In genomic region chr3:100265016-100265415, GRCh38 we compare ENCODE assay signal across 23 cellular contexts. TPM values are rescaled to one million over a fixed set of nuclear protein-coding genes. Genes with fewer than 3 reads are reported as not detected.
DNase-seq lines count a peak whose midpoint lies in the region; ATAC-seq, FAIRE-seq and TF ChIP-seq lines count a peak whose summit lies in the region.
"Had no signal": no experiment of that assay in that cellular context is flagged by ENCODE, and none has a peak within 500 bp of the region (broad histone marks: within the 10 kb centered on the region; RNA-seq: fewer than 3 reads in every experiment).

No MANE protein-coding gene starts in this region.

- no peak overlapping the region for H3K9ac ChIP-seq in keratinocyte (ENCODE audit: control insufficient read depth, extremely low read depth, insufficient read depth, low read length)
- no peak overlapping the region for H3K9ac ChIP-seq in MM.1S (ENCODE audit: low read length)
- H3K9ac ChIP-seq: parathyroid adenoma had no signal

- H3K9me3 Mint-ChIP-seq in natural killer cell treated with Interleukin-12 subunit alpha and Interleukin-12 subunit beta and Interleukin-15 and Interleukin-18, amount 100 ng/mL, for 72 hours, result no peaks in the 10 kb centered on the region
- H3K9me3 Mint-ChIP-seq: naive thymus-derived CD8-positive, alpha-beta T cell had no signal

- H3K27me3 Mint-ChIP-seq in natural killer cell treated with Interleukin-12 subunit alpha and Interleukin-12 subunit beta and Interleukin-15 and Interleukin-18, amount 100 ng/mL, for 72 hours, result no peaks in the 10 kb centered on the region
- H3K27me3 Mint-ChIP-seq: naive thymus-derived CD8-positive, alpha-beta T cell had no signal

- H3K9me2 ChIP-seq in MM.1S (replicated peaks; ENCODE audit: insufficient read depth, low read length), result no peaks in the 10 kb centered on the region

- H3K36me3 ChIP-seq in keratinocyte (ENCODE audit: control insufficient read depth in 2 of 2, extremely low read depth in 1 of 2, insufficient read depth in 2 of 2, low read length in 2 of 2) (no peaks in the 10 kb centered on the region), MM.1S (replicated peaks; ENCODE audit: insufficient read depth, low read length) (no peaks in the 10 kb centered on the region)

- H2AFZ ChIP-seq in keratinocyte (ENCODE audit: control insufficient read depth, low read length), result no peak overlapping the region
- no peak overlapping the region for H2AFZ ChIP-seq in MM.1S (ENCODE audit: low read length)
- H2AFZ ChIP-seq: parathyroid adenoma had no signal

- dilution Hi-C loops in keratinocyte (cut with MboI; ENCODE audit: extremely low pct_ligation_motif_present, low sequenced_read_pairs), result no loop called here

- H4K20me1 ChIP-seq in keratinocyte (ENCODE audit: control insufficient read depth, extremely low read depth, insufficient read depth, low read length), result no peaks in the 10 kb centered on the region
- H4K20me1 ChIP-seq in MM.1S (ENCODE audit: insufficient read depth, low read length), result 0 out of 2 replicates have a peak, but pooled peaks cover 4% of the 10 kb centered on the region

- no peaks in the 10 kb centered on the region for H3K36me3 Mint-ChIP-seq in natural killer cell treated with Interleukin-12 subunit alpha and Interleukin-12 subunit beta and Interleukin-15 and Interleukin-18, amount 100 ng/mL, for 72 hours

- TF ChIP-seq CTCF in keratinocyte (optimal IDR thresholded peaks at IDR 0.05 in 1 of 3, IDR thresholded peaks at IDR 0.05 in 1 of 3, conservative IDR thresholded peaks at IDR 0.05 in 1 of 3; ENCODE audit: extremely low read depth in 1 of 3, insufficient read depth in 2 of 3, low read length in 3 of 3) (no peak), MM.1S (IDR thresholded peaks at IDR 0.05; ENCODE audit: low read length) (no peak)

- H3K4me3 ChIP-seq in keratinocyte (ENCODE audit: control insufficient read depth in 2 of 3, extremely low read depth in 1 of 3, insufficient read depth in 2 of 3, low read depth in 1 of 3, low read length in 3 of 3) (peak overlapping the region in 1 of 3 experiments; percentile 21), MM.1S (ENCODE audit: low read length) (no peak overlapping the region)
- H3K4me3 ChIP-seq: HAP-1, skin epidermis had no signal

- FAIRE-seq in keratinocyte (lab: Jason Lieb, UNC), result no peak
- FAIRE-seq: GM12891 had no signal

- H3K4me1 Mint-ChIP-seq in natural killer cell treated with Interleukin-12 subunit alpha and Interleukin-12 subunit beta and Interleukin-15 and Interleukin-18, amount 100 ng/mL, for 72 hours (ENCODE audit: low read depth in 2 of 2), result peaks cover 28 to 51% of the 10 kb centered on the region in 2 donors

- no peak overlapping the region for H3K27ac ChIP-seq in keratinocyte (ENCODE audit: control insufficient read depth, insufficient read depth, low read length)
- H3K27ac ChIP-seq in MM.1S (ENCODE audit: low read length), result no peak overlapping the region
- H3K27ac ChIP-seq: HL-60, parathyroid adenoma, skin epidermis, VCaP had no signal

- H3K4me2 ChIP-seq in keratinocyte (ENCODE audit: control insufficient read depth, extremely low read depth, insufficient read depth, low read depth, low read length) (peak overlapping the region; percentile 91), MM.1S (ENCODE audit: low read depth, low read length) (no peak overlapping the region)

- no peak for ATAC-seq in natural killer cell treated with Interleukin-12 subunit alpha and Interleukin-12 subunit beta and Interleukin-15 and Interleukin-18, amount 100 ng/mL, for 72 hours
- ATAC-seq: naive thymus-derived CD8-positive, alpha-beta T cell had no signal

- H3K27me3 ChIP-seq in keratinocyte (ENCODE audit: control insufficient read depth, extremely low read depth, insufficient read depth, low read length), result no peaks in the 10 kb centered on the region
- no peaks in the 10 kb centered on the region for H3K27me3 ChIP-seq in MM.1S (replicated peaks; ENCODE audit: insufficient read depth, low read length)

- H3K9me1 ChIP-seq in keratinocyte (ENCODE audit: control insufficient read depth, extremely low read depth, insufficient read depth, low read length), result no peaks in the 10 kb centered on the region

- peak; percentile 24 for DNase-seq in COR-L47 (lab: John Stamatoyannopoulos, UW)
- peak; percentile 63 for DNase-seq in NCI-H146 treated with DMSO at 0.1 percent for 48 hours (lab: John Stamatoyannopoulos, UW; ENCODE audit: unreplicated experiment)
- DNase-seq in amniotic epithelial cell (ENCODE audit: low read depth), result peak; percentile 39
- no peak for DNase-seq in keratinocyte (ENCODE audit: low read depth, low spot score)
- no peak for DNase-seq in hippocampal formation (lab: John Stamatoyannopoulos, UW)
- DNase-seq in medulla oblongata (ENCODE audit: extremely low spot score), result no peak
- DNase-seq in natural killer cell treated with Interleukin-12 subunit alpha and Interleukin-12 subunit beta and Interleukin-15 and Interleukin-18, amount 100 ng/mL, for 72 hours (ENCODE audit: low spot score), result no peak
- DNase-seq in MM.1S, result no peak
- DNase-seq: activated CD4-positive, alpha-beta T cell treated with anti-CD3 and anti-CD28 coated beads, Interleukin-2, amount 50 U/mL, for 48 hours; activated naive CD4-positive, alpha-beta T cell treated with Interleukin-2 at 50 U/mL for 16 hours; activated T-cell treated with anti-CD3 and anti-CD28 coated beads for 4 hours; DMS53; foreskin fibroblast; KBM-7; naive thymus-derived CD8-positive, alpha-beta T cell; NCI-H524 treated with DMSO at 0.1 percent for 48 hours; stimulated activated CD4-positive, alpha-beta T cell treated with anti-CD3 and anti-CD28 coated beads, Interleukin-4, amount 100 ng/mL, for 4 hours had no signal

- H3K27ac Mint-ChIP-seq in natural killer cell treated with Interleukin-12 subunit alpha and Interleukin-12 subunit beta and Interleukin-15 and Interleukin-18, amount 100 ng/mL, for 72 hours, result no peak overlapping the region

- H3K9me3 ChIP-seq in keratinocyte (ENCODE audit: control insufficient read depth, low read depth, low read length), result no peaks in the 10 kb centered on the region
- H3K9me3 ChIP-seq in MM.1S (replicated peaks; ENCODE audit: insufficient read depth, low read length), result no peaks in the 10 kb centered on the region
- H3K9me3 ChIP-seq: HAP-1 had no signal

- H3K79me2 ChIP-seq in keratinocyte (ENCODE audit: control insufficient read depth, insufficient read depth, low read length) (peaks cover 79% of the 10 kb centered on the region), MM.1S (ENCODE audit: low read length) (peaks cover 87% of the 10 kb centered on the region)

- no peaks in the 10 kb centered on the region; the same call in 1 of the 2 replicates for H3F3A ChIP-seq in MM.1S (ENCODE audit: insufficient read depth, low read length)

- no peak overlapping the region for H3K4me3 Mint-ChIP-seq in natural killer cell treated with Interleukin-12 subunit alpha and Interleukin-12 subunit beta and Interleukin-15 and Interleukin-18, amount 100 ng/mL, for 72 hours

- H3K4me1 ChIP-seq in keratinocyte (ENCODE audit: control insufficient read depth, extremely low read depth, insufficient read depth, low read length) (peaks cover 74% of the 10 kb centered on the region), MM.1S (ENCODE audit: low read length) (peaks cover 7% of the 10 kb centered on the region)

RNA-seq across cellular contexts. Expression of gene TBC1D23, which starts 4.2 kb away (rescaled TPM):
- 23.3 to 42.4 TPM (median 35.3 TPM) in 3 replicates for polyA plus RNA-seq in keratinocyte
- 62.0 TPM for polyA plus RNA-seq in keratinocyte (2011; ENCODE audit: low read depth)
- polyA plus RNA-seq in keratinocyte (2011; cell fraction: cytosol; rRNA removed), result 16.7 and 52.7 TPM in 2 replicates
- polyA plus RNA-seq in keratinocyte (2011; cell fraction: nucleus; rRNA removed), result 30.6 and 41.6 TPM in 2 replicates
- polyA plus RNA-seq in keratinocyte (2012; ENCODE audit: low replicate concordance), result 24.3 and 35.1 TPM in 2 replicates
- 19.1 to 57.8 TPM (median 38.8 TPM) in 3 replicates for polyA minus RNA-seq in keratinocyte
- 23.4 TPM for polyA minus RNA-seq in keratinocyte (2011; cell fraction: cytosol; rRNA and poly(A)+ RNA removed)
- polyA minus RNA-seq in keratinocyte (2011; cell fraction: nucleus; rRNA and poly(A)+ RNA removed), result 21.2 and 35.3 TPM in 2 replicates
- total RNA-seq in natural killer cell treated with Interleukin-12 subunit alpha and Interleukin-12 subunit beta and Interleukin-15 and Interleukin-18, amount 100 ng/mL, for 72 hours, result 10 to 100 TPM; 21.5 to 31.4 TPM

Comparison
In these comparisons a context has a peak if more than half of its experiments do, and no peak if none do; other contexts are left out.
1. DNase-seq: peak in COR-L47 (single experiment), NCI-H146 treated with DMSO at 0.1 percent for 48 hours (single experiment) and amniotic epithelial cell (single experiment); none in keratinocyte (single experiment), hippocampal formation (0 of 2), medulla oblongata (single experiment), natural killer cell treated with Interleukin-12 subunit alpha and Interleukin-12 subunit beta and Interleukin-15 and Interleukin-18, amount 100 ng/mL, for 72 hours (single experiment) and MM.1S (single experiment).